8 cellular contexts compared by ENCODE assay signal in the genomic region with DNA sequence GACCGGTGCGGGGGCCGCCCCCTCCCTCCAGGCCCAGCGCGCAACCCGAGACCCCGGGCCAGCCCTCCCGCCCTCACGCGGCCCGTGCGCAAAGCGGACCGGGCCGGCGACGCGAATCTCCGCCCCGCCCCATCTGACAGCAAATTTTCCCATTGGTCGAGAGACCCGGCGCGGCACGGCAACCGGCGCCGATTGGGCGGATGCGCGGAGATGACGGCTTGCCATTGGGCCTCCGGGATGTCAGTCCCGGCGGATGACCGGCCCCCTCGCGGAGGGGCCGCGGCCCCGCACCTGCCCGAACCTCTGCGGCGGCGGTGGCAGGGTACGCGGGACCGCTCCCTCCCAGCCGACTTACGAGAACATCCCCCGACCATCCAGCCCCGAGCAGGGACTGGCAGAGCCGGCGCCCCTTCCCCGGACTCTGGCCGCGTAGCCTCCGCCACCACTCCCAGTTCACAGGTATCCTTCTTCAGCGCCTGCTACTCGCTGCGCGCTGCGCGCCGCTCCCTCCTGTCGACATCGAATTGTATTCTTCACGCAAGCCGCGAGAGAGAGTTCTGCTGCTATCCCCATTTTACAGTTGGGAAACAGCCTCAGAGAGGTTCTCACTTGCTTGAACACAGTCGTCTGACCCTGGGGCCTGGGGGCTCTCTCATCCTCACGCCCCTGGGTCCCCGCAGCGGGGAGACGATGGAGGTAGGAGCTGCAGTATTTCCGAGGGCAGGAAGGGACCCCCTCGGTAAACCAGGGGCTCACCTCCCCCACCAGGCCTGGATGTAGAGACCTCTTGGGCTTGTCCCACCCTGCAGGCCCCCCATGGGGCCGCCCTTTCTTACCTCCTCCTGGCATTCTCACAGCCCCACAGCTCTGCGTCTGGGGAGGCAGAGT. TPM values are rescaled to one million over a fixed set of nuclear protein-coding genes. Genes with fewer than 3 reads are reported as not detected.
DNase-seq lines count a peak whose midpoint lies in the region; ATAC-seq and TF ChIP-seq lines count a peak whose summit lies in the region.

A gene with protein sequence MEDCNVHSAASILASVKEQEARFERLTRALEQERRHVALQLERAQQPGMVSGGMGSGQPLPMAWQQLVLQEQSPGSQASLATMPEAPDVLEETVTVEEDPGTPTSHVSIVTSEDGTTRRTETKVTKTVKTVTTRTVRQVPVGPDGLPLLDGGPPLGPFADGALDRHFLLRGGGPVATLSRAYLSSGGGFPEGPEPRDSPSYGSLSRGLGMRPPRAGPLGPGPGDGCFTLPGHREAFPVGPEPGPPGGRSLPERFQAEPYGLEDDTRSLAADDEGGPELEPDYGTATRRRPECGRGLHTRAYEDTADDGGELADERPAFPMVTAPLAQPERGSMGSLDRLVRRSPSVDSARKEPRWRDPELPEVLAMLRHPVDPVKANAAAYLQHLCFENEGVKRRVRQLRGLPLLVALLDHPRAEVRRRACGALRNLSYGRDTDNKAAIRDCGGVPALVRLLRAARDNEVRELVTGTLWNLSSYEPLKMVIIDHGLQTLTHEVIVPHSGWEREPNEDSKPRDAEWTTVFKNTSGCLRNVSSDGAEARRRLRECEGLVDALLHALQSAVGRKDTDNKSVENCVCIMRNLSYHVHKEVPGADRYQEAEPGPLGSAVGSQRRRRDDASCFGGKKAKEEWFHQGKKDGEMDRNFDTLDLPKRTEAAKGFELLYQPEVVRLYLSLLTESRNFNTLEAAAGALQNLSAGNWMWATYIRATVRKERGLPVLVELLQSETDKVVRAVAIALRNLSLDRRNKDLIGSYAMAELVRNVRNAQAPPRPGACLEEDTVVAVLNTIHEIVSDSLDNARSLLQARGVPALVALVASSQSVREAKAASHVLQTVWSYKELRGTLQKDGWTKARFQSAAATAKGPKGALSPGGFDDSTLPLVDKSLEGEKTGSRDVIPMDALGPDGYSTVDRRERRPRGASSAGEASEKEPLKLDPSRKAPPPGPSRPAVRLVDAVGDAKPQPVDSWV (minus strand): TSS at position 90 of the 888 bp plus-strand sequence. CDS start 26,029 bp downstream, outside the sequence.

- peak in 1 of 2 donors; percentile 40 for TF ChIP-seq CTCF in right atrium auricular region (IDR thresholded peaks at IDR 0.05)
- peak; percentile 23 for TF ChIP-seq CTCF in psoas muscle (IDR thresholded peaks at IDR 0.05)

- H3K36me3 ChIP-seq in ES-I3 (ENCODE audit: insufficient read depth, low read length) (no peaks in the 10 kb centered on the region), right atrium auricular region (no peaks in the 10 kb centered on the region), psoas muscle (ENCODE audit: insufficient read depth in 1 of 2, low read depth in 1 of 2) (no peaks in the 10 kb centered on the region)

- WGBS in psoas muscle, 3 donors = 2% methylated on average over 64 to 79 of the region's 79 CpGs

- H3K27ac ChIP-seq in right atrium auricular region (peak within 1 kb of the TSS; percentile 56 to 57), psoas muscle (peak within 1 kb of the TSS; percentile 72)

- peak; percentile 68 to 80 (median 70) for ATAC-seq in psoas muscle

- H3K4me3 ChIP-seq in right atrium auricular region = peak within 1 kb of the TSS; percentile 69 to 82
- peak within 1 kb of the TSS; percentile 89 for H3K4me3 ChIP-seq in psoas muscle

- H3K9ac ChIP-seq in ES-I3 (ENCODE audit: low read depth, low read length) = peak within 1 kb of the TSS; percentile 76

- H3K9me3 ChIP-seq in ES-I3 (ENCODE audit: control insufficient read depth, insufficient read depth, low read length) = no peaks in the 10 kb centered on the region
- H3K9me3 ChIP-seq in right atrium auricular region = no peaks in the 10 kb centered on the region
- H3K9me3 ChIP-seq in psoas muscle = no peaks in the 10 kb centered on the region

- CTCF ChIA-PET in HEK293T (lab: Yijun Ruan, JAX) = no interaction called here

- H3K27me3 ChIP-seq in right atrium auricular region (no peaks in the 10 kb centered on the region), psoas muscle (ENCODE audit: insufficient read depth in 3 of 3, low read length in 2 of 3) (no peaks in the 10 kb centered on the region)

- H3K4me1 ChIP-seq in ES-I3 (ENCODE audit: insufficient read depth, low read length) (peaks cover 6% of the 10 kb centered on the region), right atrium auricular region (peaks cover 0 to 43% of the 10 kb centered on the region in 2 donors), psoas muscle (peaks cover 31% of the 10 kb centered on the region)

- POLR2A ChIA-PET in HEK293T (lab: Yijun Ruan, JAX) = no interaction called here

- intact Hi-C loops in psoas muscle (cut with DNase I) = no loop called here

- peak; percentile 99 for DNase-seq in HEK293T (ENCODE audit: extremely low spot score)
- peak; percentile 86 for DNase-seq in NCI-H1436 (lab: John Stamatoyannopoulos, UW)
- peak; percentile 82 to 92 (median 87) for DNase-seq in T-helper 2 cell
- peak; percentile 51 to 96 (median 87) for DNase-seq in anterior cingulate cortex (lab: John Stamatoyannopoulos, UW)
- peak; percentile 93 for DNase-seq in right atrium auricular region (ENCODE audit: low spot score)
- peak; percentile 92 to 96 for DNase-seq in psoas muscle
- peak; percentile 94 for DNase-seq in ureter (ENCODE audit: low spot score)

TF ChIP-seq in HEK293T, 16 proteins besides CTCF, POLR2A, EP300 and RAD21:
- TF ChIP-seq, protein P1, sequence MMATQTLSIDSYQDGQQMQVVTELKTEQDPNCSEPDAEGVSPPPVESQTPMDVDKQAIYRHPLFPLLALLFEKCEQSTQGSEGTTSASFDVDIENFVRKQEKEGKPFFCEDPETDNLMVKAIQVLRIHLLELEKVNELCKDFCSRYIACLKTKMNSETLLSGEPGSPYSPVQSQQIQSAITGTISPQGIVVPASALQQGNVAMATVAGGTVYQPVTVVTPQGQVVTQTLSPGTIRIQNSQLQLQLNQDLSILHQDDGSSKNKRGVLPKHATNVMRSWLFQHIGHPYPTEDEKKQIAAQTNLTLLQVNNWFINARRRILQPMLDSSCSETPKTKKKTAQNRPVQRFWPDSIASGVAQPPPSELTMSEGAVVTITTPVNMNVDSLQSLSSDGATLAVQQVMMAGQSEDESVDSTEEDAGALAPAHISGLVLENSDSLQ (IDR thresholded peaks at IDR 0.05) = peak; percentile 100
- TF ChIP-seq LEF1 (IDR thresholded peaks at IDR 0.05; ENCODE audit: borderline replicate concordance) (peak; percentile 77; the same call in 1 of the 2 replicates), TARDBP (IDR thresholded peaks at IDR 0.05) (no peak), BHLHE40 (IDR thresholded peaks at IDR 0.05; ENCODE audit: borderline replicate concordance) (no peak), L3MBTL2 (conservative IDR thresholded peaks at IDR 0.05) (peak; percentile 66), CTBP1 (IDR thresholded peaks at IDR 0.05; ENCODE audit: borderline replicate concordance) (no peak; the same call in 1 of the 2 replicates), SUZ12 (IDR thresholded peaks at IDR 0.05) (no peak), SP1 (IDR thresholded peaks at IDR 0.05) (no peak), ZNF384 (IDR thresholded peaks at IDR 0.05) (no peak), FOXA1 (IDR thresholded peaks at IDR 0.05) (no peak)

RNA-seq across cellular contexts. Expression of the gene that starts here (rescaled TPM):
- total RNA-seq in right atrium auricular region (10 to 100 TPM; 16.7 to 35.8 TPM), psoas muscle (10 to 100 TPM in 2 of 4 donors, 1 to 10 TPM in 2; 8.7 to 28.0 (median 14.8) TPM), ureter (11.5 TPM)
- 1 to 10 TPM; 3.6 to 7.3 (median 7.0) TPM for polyA plus RNA-seq in psoas muscle

Comparison
In these comparisons a context has a peak if more than half of its experiments do, and no peak if none do; other contexts are left out.
1. Peak in every context shown above with its lines: DNase-seq, ATAC-seq, H3K4me3 ChIP-seq and H3K27ac ChIP-seq.